In the genomic region with DNA sequence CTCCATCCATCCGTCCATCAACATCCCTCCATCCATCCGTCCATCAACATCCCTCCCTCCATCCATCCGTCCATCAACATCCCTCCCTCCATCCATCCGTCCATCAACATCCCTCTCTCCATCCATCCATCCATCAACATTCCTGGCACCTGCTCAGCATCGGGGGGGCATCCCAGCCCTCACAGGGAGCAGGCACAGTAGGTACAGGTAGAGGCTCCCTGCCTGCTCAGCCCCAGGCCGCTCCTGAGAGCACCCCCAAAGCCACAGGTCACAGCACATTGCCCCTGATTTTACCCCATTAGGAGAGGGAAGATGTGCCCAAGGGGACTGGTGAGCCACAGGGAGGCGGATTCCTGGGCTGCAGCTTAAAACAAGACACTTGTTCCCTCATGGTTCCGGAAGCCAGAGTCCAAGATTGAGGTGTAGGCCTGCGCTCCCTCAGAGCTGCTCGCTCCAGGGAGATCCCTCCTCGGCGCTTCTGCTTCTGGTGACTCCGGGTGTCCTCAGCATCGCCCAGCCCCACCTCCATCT, we compare ENCODE assay signal across 1 cellular context.
TF ChIP-seq lines count a peak whose summit lies in the region.

No MANE protein-coding gene starts in this region.

TF ChIP-seq in IMR-90, 13 proteins besides CTCF, POLR2A, EP300 and RAD21:
- TF ChIP-seq, protein P1, sequence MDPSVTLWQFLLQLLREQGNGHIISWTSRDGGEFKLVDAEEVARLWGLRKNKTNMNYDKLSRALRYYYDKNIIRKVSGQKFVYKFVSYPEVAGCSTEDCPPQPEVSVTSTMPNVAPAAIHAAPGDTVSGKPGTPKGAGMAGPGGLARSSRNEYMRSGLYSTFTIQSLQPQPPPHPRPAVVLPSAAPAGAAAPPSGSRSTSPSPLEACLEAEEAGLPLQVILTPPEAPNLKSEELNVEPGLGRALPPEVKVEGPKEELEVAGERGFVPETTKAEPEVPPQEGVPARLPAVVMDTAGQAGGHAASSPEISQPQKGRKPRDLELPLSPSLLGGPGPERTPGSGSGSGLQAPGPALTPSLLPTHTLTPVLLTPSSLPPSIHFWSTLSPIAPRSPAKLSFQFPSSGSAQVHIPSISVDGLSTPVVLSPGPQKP (IDR thresholded peaks at IDR 0.05; ENCODE audit: borderline replicate concordance, low read depth, low read length), result no peak
- TF ChIP-seq SMC3 (IDR thresholded peaks at IDR 0.05; ENCODE audit: low read depth, low read length) (no peak), FOS (IDR thresholded peaks at IDR 0.05; ENCODE audit: low read depth, low read length) (no peak), USF2 (IDR thresholded peaks at IDR 0.05; ENCODE audit: low read depth, low read length) (no peak), MAZ (IDR thresholded peaks at IDR 0.05; ENCODE audit: borderline replicate concordance, low read depth, low read length) (no peak), CHD1 (IDR thresholded peaks at IDR 0.05; ENCODE audit: low read depth, low read length) (no peak), BHLHE40 (IDR thresholded peaks at IDR 0.05; ENCODE audit: low read depth, low read length) (no peak), MAFK (IDR thresholded peaks at IDR 0.05; ENCODE audit: low read depth, low read length) (no peak), CEBPB (IDR thresholded peaks at IDR 0.05; ENCODE audit: low read depth, low read length) (no peak), MXI1 (IDR thresholded peaks at IDR 0.05; ENCODE audit: borderline replicate concordance, low read depth, low read length) (no peak), RCOR1 (IDR thresholded peaks at IDR 0.05; ENCODE audit: insufficient replicate concordance, low read length) (no peak)
